ENCODE assay signal across 8 cellular contexts in the genomic region with DNA sequence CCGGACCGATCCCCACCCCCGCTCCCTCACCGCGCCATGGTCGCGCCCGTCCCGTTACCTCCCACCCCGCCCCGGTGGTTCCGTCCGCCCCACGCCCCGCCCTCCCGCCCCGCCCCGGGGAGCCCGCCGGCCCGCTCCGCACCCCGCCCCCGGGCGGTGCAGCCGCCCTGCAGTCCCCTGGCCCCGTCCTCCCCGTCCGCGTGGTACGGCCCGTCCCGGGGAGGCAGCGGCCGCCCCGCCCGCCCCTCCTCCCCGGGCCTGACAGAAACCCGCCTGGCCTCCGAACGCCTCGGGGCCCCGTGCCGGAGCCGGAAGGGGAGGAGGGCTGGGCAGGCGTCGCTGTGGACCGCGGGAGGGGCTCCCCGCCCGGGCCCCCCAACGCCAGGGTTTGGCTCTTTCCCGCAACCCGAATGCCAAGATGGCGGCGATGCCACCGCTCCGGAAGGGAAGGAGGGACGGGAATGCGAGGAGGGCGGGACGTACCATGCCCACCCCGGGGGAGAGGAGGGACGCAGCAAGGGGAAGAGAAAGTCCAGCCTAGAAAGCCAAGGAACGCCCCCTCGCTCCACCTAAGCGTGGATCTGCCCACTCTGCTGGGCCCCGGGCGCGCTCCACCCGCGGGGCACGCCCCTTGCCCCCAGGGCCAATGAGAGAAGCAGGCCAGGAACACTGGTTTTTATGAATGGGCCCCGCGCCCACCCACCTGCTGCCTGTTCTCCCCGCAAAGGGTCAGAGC. TPM values are rescaled to one million over a fixed set of nuclear protein-coding genes. Genes with fewer than 3 reads are reported as not detected.
DNase-seq lines count a peak whose midpoint lies in the region; ATAC-seq and TF ChIP-seq lines count a peak whose summit lies in the region.

A gene (minus strand): TSS at position 56 of the 736 bp plus-strand sequence. CDS start 132 bp downstream, outside the sequence.

- H3K36me3 ChIP-seq in SU-DHL-6 (ENCODE audit: low read length) (peaks cover 8% of the 10 kb centered on the region; the same call in 1 of the 2 replicates), thoracic aorta (peaks cover 24% of the 10 kb centered on the region)

- peak within 1 kb of the TSS; percentile 96 for H3K4me3 Mint-ChIP-seq in activated naive CD8-positive, alpha-beta T cell treated with anti-CD3 and anti-CD28 coated beads, Interleukin-2, amount 10 ng/mL, durations not matched to agents 7 days and 5 days
- H3K4me3 Mint-ChIP-seq in osteocyte (ENCODE audit: unreplicated experiment): peak within 1 kb of the TSS; percentile 98

- no peaks in the 10 kb centered on the region for H3K9me2 ChIP-seq in SU-DHL-6 (replicated peaks; ENCODE audit: insufficient read depth, low read length)

- H3K27me3 ChIP-seq in SU-DHL-6 (ENCODE audit: low read length) (no peaks in the 10 kb centered on the region), thoracic aorta (replicated peaks; ENCODE audit: insufficient read depth) (no peaks in the 10 kb centered on the region)

- no peaks in the 10 kb centered on the region for H3K9me3 Mint-ChIP-seq in activated naive CD8-positive, alpha-beta T cell treated with anti-CD3 and anti-CD28 coated beads, Interleukin-2, amount 10 ng/mL, durations not matched to agents 7 days and 5 days
- no peaks in the 10 kb centered on the region for H3K9me3 Mint-ChIP-seq in osteocyte (ENCODE audit: unreplicated experiment)

- peak within 1 kb of the TSS; percentile 85 for H3K27ac ChIP-seq in SU-DHL-6 (ENCODE audit: low read depth, low read length)
- peak within 1 kb of the TSS; percentile 97 to 99 for H3K27ac ChIP-seq in thoracic aorta

- H3K4me2 ChIP-seq in SU-DHL-6 (ENCODE audit: low read depth, low read length, poor library complexity, severe bottlenecking): peak within 1 kb of the TSS; percentile 90

- H3K9me3 ChIP-seq in SU-DHL-6 (ENCODE audit: insufficient read depth, low read length): no peaks in the 10 kb centered on the region
- no peaks in the 10 kb centered on the region for H3K9me3 ChIP-seq in thoracic aorta

- TF ChIP-seq CTCF in GM12865 (IDR thresholded peaks at IDR 0.05; ENCODE audit: insufficient read depth, low read depth, low read length, missing control alignments) (no peak), SU-DHL-6 (IDR thresholded peaks at IDR 0.05; ENCODE audit: insufficient read depth, low read length, poor library complexity, severe bottlenecking) (no peak), osteocyte (IDR thresholded peaks at IDR 0.05) (no peak), thoracic aorta (IDR thresholded peaks at IDR 0.05) (no peak)

- no peaks in the 10 kb centered on the region for H4K20me1 ChIP-seq in SU-DHL-6 (ENCODE audit: low read depth, low read length)

- H3K9ac ChIP-seq in SU-DHL-6 (ENCODE audit: low read length): peak within 1 kb of the TSS; percentile 84

- intact Hi-C loops in head of caudate nucleus (cut with DNase I): loop anchor here (5.0 kb wide), 1 partner anchor 52 kb away; a partner anchor contains a TSS

- H3K4me1 Mint-ChIP-seq in activated naive CD8-positive, alpha-beta T cell treated with anti-CD3 and anti-CD28 coated beads, Interleukin-2, amount 10 ng/mL, durations not matched to agents 7 days and 5 days: peaks cover 31% of the 10 kb centered on the region
- H3K4me1 Mint-ChIP-seq in osteocyte (ENCODE audit: unreplicated experiment): peaks cover 34% of the 10 kb centered on the region

- no peaks in the 10 kb centered on the region for H3K27me3 Mint-ChIP-seq in activated naive CD8-positive, alpha-beta T cell treated with anti-CD3 and anti-CD28 coated beads, Interleukin-2, amount 10 ng/mL, durations not matched to agents 7 days and 5 days
- no peaks in the 10 kb centered on the region for H3K27me3 Mint-ChIP-seq in osteocyte (ENCODE audit: unreplicated experiment)

- POLR2A ChIA-PET in activated naive CD8-positive, alpha-beta T cell treated with anti-CD3 and anti-CD28 coated beads, Interleukin-2, amount 10 ng/mL, durations not matched to agents 7 days and 5 days (lab: Charles Lee): interaction anchor here (0.5 to 1.9 kb wide), 7 partner anchors 26 to 1224 kb away, joined by 3 to 8 read pairs (median 5); a partner anchor contains a TSS

- H3K27ac Mint-ChIP-seq in activated naive CD8-positive, alpha-beta T cell treated with anti-CD3 and anti-CD28 coated beads, Interleukin-2, amount 10 ng/mL, durations not matched to agents 7 days and 5 days: peak within 1 kb of the TSS; percentile 93
- peak within 1 kb of the TSS; percentile 92 for H3K27ac Mint-ChIP-seq in osteocyte (ENCODE audit: unreplicated experiment)

- H3K79me2 ChIP-seq in SU-DHL-6 (ENCODE audit: insufficient read depth, low read length): peaks cover 38% of the 10 kb centered on the region

- peaks cover 28% of the 10 kb centered on the region for H3K36me3 Mint-ChIP-seq in activated naive CD8-positive, alpha-beta T cell treated with anti-CD3 and anti-CD28 coated beads, Interleukin-2, amount 10 ng/mL, durations not matched to agents 7 days and 5 days
- H3K36me3 Mint-ChIP-seq in osteocyte (ENCODE audit: unreplicated experiment): peaks cover 32% of the 10 kb centered on the region

- peaks cover 19 to 37% of the 10 kb centered on the region in 2 donors for H3K4me1 ChIP-seq in thoracic aorta (ENCODE audit: control insufficient read depth in 1 of 2, low read depth in 2 of 2)

- H3K4me3 ChIP-seq in GM12865 (ENCODE audit: low read depth, low read length): peak within 1 kb of the TSS; percentile 82
- H3K4me3 ChIP-seq in SU-DHL-6 (ENCODE audit: insufficient read depth, low read length, poor library complexity, severe bottlenecking): peak within 1 kb of the TSS; percentile 84
- peak within 1 kb of the TSS; percentile 93 for H3K4me3 ChIP-seq in thoracic aorta

- ATAC-seq in HG02759 (IDR thresholded peaks at IDR 0.05; ENCODE audit: unreplicated experiment) (peak; percentile 77), thoracic aorta (ENCODE audit: insufficient number of reproducible peaks, low FRiP score, low read depth) (peak; percentile 89)
- peak; percentile 81 for ATAC-seq in activated naive CD8-positive, alpha-beta T cell treated with anti-CD3 and anti-CD28 coated beads, Interleukin-2, amount 10 ng/mL, durations not matched to agents 7 days and 5 days (ENCODE audit: low read depth)

- H3F3A ChIP-seq in SU-DHL-6 (ENCODE audit: insufficient read depth): peaks cover 21% of the 10 kb centered on the region

- DNase-seq in GM12865 (ENCODE audit: low read depth) (peak; percentile 98), NCI-H1417 (lab: John Stamatoyannopoulos, UW) (peak; percentile 97 to 99 (median 98)), head of caudate nucleus (peak; percentile 89 to 98 (median 95)), osteocyte (ENCODE audit: extremely low spot score, unreplicated experiment) (peak; percentile 98), thoracic aorta (ENCODE audit: low spot score) (peak; percentile 87)
- DNase-seq in activated naive CD8-positive, alpha-beta T cell treated with anti-CD3 and anti-CD28 coated beads, Interleukin-2, amount 10 ng/mL, durations not matched to agents 7 days and 5 days: peak; percentile 89

- H2AFZ ChIP-seq in SU-DHL-6 (ENCODE audit: low read depth, low read length, severe bottlenecking): peak within 1 kb of the TSS; percentile 79

RNA-seq across cellular contexts. Expression of the gene that starts here (rescaled TPM):
- 10 to 100 TPM; 55.1 to 58.0 TPM for total RNA-seq in activated naive CD8-positive, alpha-beta T cell treated with anti-CD3 and anti-CD28 coated beads, Interleukin-2, amount 10 ng/mL, durations not matched to agents 7 days and 5 days
- total RNA-seq in osteocyte: 70.2 and 77.4 TPM in 2 replicates
- total RNA-seq in thoracic aorta: 10 to 100 TPM; 56.9 to 82.0 TPM

Comparison
In these comparisons a context has a peak if more than half of its experiments do, and no peak if none do; other contexts are left out.
1. Peak in every context shown above with its lines: DNase-seq, ATAC-seq, H3K4me3 ChIP-seq and H3K27ac ChIP-seq.